ENCODE assay signal across 18 cellular contexts in genomic region chr17:13410214-13410613, GRCh38.
DNase-seq lines count a peak whose midpoint lies in the region; ATAC-seq, FAIRE-seq and TF ChIP-seq lines count a peak whose summit lies in the region.
"Had no signal": no experiment of that assay in that cellular context is flagged by ENCODE, and none has a peak within 500 bp of the region (broad histone marks: within the 10 kb centered on the region; RNA-seq: fewer than 3 reads in every experiment).

No MANE protein-coding gene starts in this region.

- BruUV-seq in HepG2 (replicated peaks; lab: Mats Ljungman, UMichigan): no TSS peak

- intact Hi-C loops in HepG2 (cut with micrococcal nuclease; ENCODE audit: unreplicated experiment): loop anchor here (10.0 kb wide), 1 partner anchor 185 kb away; no protein-coding TSS in a partner anchor

- H3K36me3 Mint-ChIP-seq in HFFc6 (ENCODE audit: low read depth): no peaks in the 10 kb centered on the region
- H3K36me3 Mint-ChIP-seq: CD14-positive monocyte; CD8-positive, alpha-beta T cell had no signal

- no peak for TF ChIP-seq POLR2A in HepG2 (IDR thresholded peaks at IDR 0.05; ENCODE audit: insufficient read depth in 1 of 2, low read depth in 2 of 2, low read length in 2 of 2)

- H3K27ac Mint-ChIP-seq in HFFc6: peak overlapping the region; percentile 6; the same call in 1 of the 2 replicates
- H3K27ac Mint-ChIP-seq: CD8-positive, alpha-beta T cell; GM23338 had no signal

- TF ChIP-seq EP300 in HepG2 (IDR thresholded peaks at IDR 0.05; ENCODE audit: low read depth in 2 of 2, low read length in 2 of 2): no peak
- TF ChIP-seq EP300 in HepG2 (CRISPR knock-in tag; IDR thresholded peaks at IDR 0.05; ENCODE audit: borderline replicate concordance): no peak

- FAIRE-seq in HepG2 (lab: Jason Lieb, UNC): no peak
- FAIRE-seq: A549, D721Med, G401.6, GM12891 had no signal

- CTCF ChIA-PET in HepG2 (lab: Yijun Ruan, JAX; ENCODE audit: low intra/inter-chr PET ratio, low total read pairs): no interaction called here

- no peaks in the 10 kb centered on the region for H4K20me1 ChIP-seq in HepG2 (ENCODE audit: insufficient read depth, low read length)

- no peaks in the 10 kb centered on the region for H3K36me3 ChIP-seq in HepG2 (replicated peaks in 1 of 2; ENCODE audit: control insufficient read depth in 1 of 2, insufficient read depth in 2 of 2, low read length in 2 of 2)

- no peak for TF ChIP-seq CTCF in HFFc6 (IDR thresholded peaks at IDR 0.05)
- TF ChIP-seq CTCF in HepG2 (CRISPR knock-in tag; IDR thresholded peaks at IDR 0.05): no peak

- H3K27ac ChIP-seq in HepG2 (ENCODE audit: extremely low read length, insufficient read depth, low read length): peak overlapping the region; percentile 50
- H3K27ac ChIP-seq: A549 had no signal

- peaks cover 50% of the 10 kb centered on the region for H3K4me1 Mint-ChIP-seq in HFFc6 (ENCODE audit: low read depth)
- H3K4me1 Mint-ChIP-seq: CD14-positive monocyte had no signal

- POLR2A ChIA-PET in HepG2 (lab: Yijun Ruan, JAX): no interaction called here

- no peaks in the 10 kb centered on the region for H3K9me3 ChIP-seq in HepG2 (ENCODE audit: low read length)

- H3K9me3 Mint-ChIP-seq in HFFc6: no peaks in the 10 kb centered on the region
- H3K9me3 Mint-ChIP-seq: CD8-positive, alpha-beta T cell; GM23338 had no signal

- H3K4me3 Mint-ChIP-seq in HFFc6: no peak overlapping the region
- H3K4me3 Mint-ChIP-seq: CD14-positive monocyte; CD8-positive, alpha-beta T cell; GM23338 had no signal

- no peaks in the 10 kb centered on the region; the same call in 1 of the 2 replicates for H3K27me3 Mint-ChIP-seq in HFFc6 (ENCODE audit: insufficient read depth)

- ATAC-seq in HepG2: peak; percentile 41; the same call in 2 of the 3 replicates
- ATAC-seq: A549; CD8-positive, alpha-beta T cell; GM23338 had no signal

- no peak overlapping the region for H3K4me3 ChIP-seq in HepG2 (replicated peaks in 1 of 3; ENCODE audit: insufficient read depth in 1 of 3, low read depth in 2 of 3, low read length in 3 of 3)
- H3K4me3 ChIP-seq: A549, GM23338 had no signal

- TF ChIP-seq RAD21 in HepG2 (CRISPR knock-in tag; IDR thresholded peaks at IDR 0.05): no peak

- 22% methylated on average over 3 of the region's 3 CpGs for WGBS in HepG2 (ENCODE audit: low lambda C conversion rate)

- in situ Hi-C loops in HepG2 (cut with HindIII; ENCODE audit: extremely low pct_ligation_motif_present, low pct_unique_long_range_greater_than_20kb): no loop called here

- no peak overlapping the region for H2AFZ ChIP-seq in HepG2 (ENCODE audit: low read length)
- H2AFZ ChIP-seq: GM23338 had no signal

- no peak overlapping the region for H3K9ac ChIP-seq in HepG2 (ENCODE audit: insufficient read depth, low read depth, low read length)

- peaks cover 69% of the 10 kb centered on the region for H3K4me1 ChIP-seq in HepG2 (ENCODE audit: insufficient read depth, low read length)
- H3K4me1 ChIP-seq: A549 had no signal

- DNase-seq in HFFc6: no peak
- DNase-seq in fibroblast of peridontal ligament (ENCODE audit: extremely low read depth): peak; percentile 35
- no peak for DNase-seq in HepG2 (ENCODE audit: low spot score)
- no peak for DNase-seq in NCI-H146 treated with DMSO at 0.1 percent for 48 hours (lab: John Stamatoyannopoulos, UW; ENCODE audit: unreplicated experiment)
- DNase-seq in NCI-H2171 treated with DMSO at 0.1 percent for 48 hours (lab: John Stamatoyannopoulos, UW): no peak
- DNase-seq in HPDE6-E6E7 (ENCODE audit: extremely low spot score): no peak
- DNase-seq: CD8-positive, alpha-beta T cell; COR-L47; DMS153; DMS79 treated with DMSO at 0.1 percent for 48 hours; EL; H7 had no signal

- H3K79me2 ChIP-seq in HepG2 (ENCODE audit: insufficient read depth, low read length): no peaks in the 10 kb centered on the region

- H3K27me3 ChIP-seq in HepG2 (ENCODE audit: control insufficient read depth in 1 of 2, insufficient read depth in 2 of 2, low read length in 2 of 2): no peaks in the 10 kb centered on the region

- H3K4me2 ChIP-seq in HepG2 (ENCODE audit: low read depth, low read length): no peak overlapping the region; the same call in 1 of the 2 replicates
- H3K4me2 ChIP-seq: A549, GM23338 had no signal

TF ChIP-seq in HepG2, 621 proteins besides CTCF, POLR2A, EP300 and RAD21:
- TF ChIP-seq HNF1A (IDR thresholded peaks at IDR 0.05; ENCODE audit: low read depth) (no peak), HNF1A (CRISPR knock-in tag; IDR thresholded peaks at IDR 0.05; ENCODE audit: borderline replicate concordance) (no peak), YEATS4 (CRISPR knock-in tag; IDR thresholded peaks at IDR 0.05; ENCODE audit: borderline replicate concordance) (no peak), RBFOX2 (IDR thresholded peaks at IDR 0.05; ENCODE audit: low read depth, low read length) (peak; percentile 65), MXD1 (CRISPR knock-in tag; IDR thresholded peaks at IDR 0.05) (no peak), CEBPG (CRISPR knock-in tag; IDR thresholded peaks at IDR 0.05) (peak; percentile 48; the same call in 1 of the 2 replicates), ZNF317 (CRISPR knock-in tag; IDR thresholded peaks at IDR 0.05) (0 out of 2 replicates have a peak, but pooled peaks have one; percentile 45), TBX2 (CRISPR knock-in tag; IDR thresholded peaks at IDR 0.05; ENCODE audit: borderline replicate concordance) (peak; percentile 16; the same call in 1 of the 2 replicates), ZBTB2 (CRISPR knock-in tag; IDR thresholded peaks at IDR 0.05; ENCODE audit: low read depth) (no peak), ZSCAN30 (CRISPR knock-in tag; IDR thresholded peaks at IDR 0.05) (peak; percentile 55; the same call in 1 of the 2 replicates)
TF ChIP-seq in HepG2: peak in this region for 5.
